In the genomic region with DNA sequence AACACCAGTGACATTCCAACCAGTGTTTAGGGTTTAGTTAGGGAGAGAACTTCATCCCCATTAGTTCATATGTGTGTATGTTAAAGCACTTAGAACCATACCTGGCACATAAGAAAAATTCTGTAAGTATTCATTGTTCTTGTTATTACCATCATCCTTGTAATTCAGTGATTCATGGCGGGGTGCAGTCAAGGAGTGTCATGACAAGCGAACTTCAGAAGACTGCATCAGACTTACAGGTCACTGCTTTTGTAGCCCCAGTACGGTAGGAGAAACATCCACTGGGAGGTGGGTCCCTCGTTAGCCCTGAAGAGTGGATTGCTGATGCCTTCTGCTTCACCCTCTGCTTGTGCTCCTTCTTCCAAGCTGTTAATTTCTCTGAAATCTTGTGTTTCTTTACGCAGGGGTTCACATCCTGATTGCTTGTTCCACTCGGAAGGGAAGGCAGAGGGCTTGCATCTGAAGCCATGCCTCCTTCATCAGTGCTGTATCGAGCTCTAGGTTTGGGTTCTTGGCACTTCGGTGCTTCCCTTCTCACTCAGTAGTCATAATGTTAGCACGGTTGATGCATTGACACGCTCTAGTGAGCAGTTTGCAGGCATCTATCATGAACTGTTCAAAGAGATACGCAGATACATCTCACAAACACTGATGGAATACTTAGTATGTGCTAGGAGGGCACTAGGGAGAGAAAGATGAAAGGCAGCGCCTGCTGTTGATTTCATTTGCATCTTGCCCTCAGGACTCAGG, we compare ENCODE assay signal across 16 cellular contexts.
DNase-seq lines count a peak whose midpoint lies in the region; ATAC-seq and TF ChIP-seq lines count a peak whose summit lies in the region.
"Had no signal": no experiment of that assay in that cellular context is flagged by ENCODE, and none has a peak within 500 bp of the region (broad histone marks: within the 10 kb centered on the region; RNA-seq: fewer than 3 reads in every experiment).

No MANE protein-coding gene starts in this region.

- TF ChIP-seq POLR2A in gastroesophageal sphincter (IDR thresholded peaks at IDR 0.05) (no peak), testis (IDR thresholded peaks at IDR 0.05) (no peak)

- H3K36me3 ChIP-seq in gastroesophageal sphincter: no peaks in the 10 kb centered on the region
- H3K36me3 ChIP-seq in testis (ENCODE audit: low read depth, missing control alignments): no peaks in the 10 kb centered on the region
- H3K36me3 ChIP-seq: BLaER1 had no signal

- TF ChIP-seq EP300 in gastroesophageal sphincter (IDR thresholded peaks at IDR 0.05): no peak

- TF ChIP-seq CTCF in brain (conservative IDR thresholded peaks at IDR 0.05) (no peak), gastroesophageal sphincter (IDR thresholded peaks at IDR 0.05) (no peak), testis (IDR thresholded peaks at IDR 0.05) (no peak)

- peak overlapping the region in 3 of 5 experiments; percentile 46 to 89 (median 77) for H3K27ac Mint-ChIP-seq in brain
- peak overlapping the region; percentile 2 for H3K27ac Mint-ChIP-seq in stimulated activated naive B cell treated with anti-CD40 and anti-IgM and Interleukin-4, amounts not matched to agents 10 μg/mL and 1 μg/mL and 100 μg/mL, for 72 hours
- H3K27ac Mint-ChIP-seq: GM23338 had no signal

- peaks cover 0 to 1% (median 0%) of the 10 kb centered on the region in 5 experiments for H3K9me3 Mint-ChIP-seq in brain
- peaks cover 0 to 1% of the 10 kb centered on the region in 2 donors for H3K9me3 Mint-ChIP-seq in stimulated activated naive B cell treated with anti-CD40 and anti-IgM and Interleukin-4, amounts not matched to agents 10 μg/mL and 1 μg/mL and 100 μg/mL, for 72 hours
- H3K9me3 Mint-ChIP-seq: GM23338 had no signal

- ATAC-seq in stimulated activated naive B cell treated with anti-CD40 and anti-IgM and Interleukin-4, amounts not matched to agents 10 μg/mL and 1 μg/mL and 100 μg/mL, for 72 hours (replicated peaks): no peak
- ATAC-seq in gastroesophageal sphincter (no peak), HG03432 (IDR thresholded peaks at IDR 0.05; ENCODE audit: unreplicated experiment) (no peak)
- ATAC-seq: GM23338, SK-N-SH treated with all-trans-retinoic acid at 6 μM for 48 hours had no signal

- DNase-seq in G401 (ENCODE audit: low spot score) (peak; percentile 53), left kidney (ENCODE audit: low read depth, low spot score) (peak; percentile 31), testis (no peak)
- DNase-seq in stimulated activated naive B cell treated with anti-CD40 and anti-IgM and Interleukin-4, amounts not matched to agents 10 μg/mL and 1 μg/mL and 100 μg/mL, for 72 hours: no peak
- DNase-seq: DMS153, MV-4-11, NCI-H1417 treated with DMSO at 0.1 percent for 48 hours, NCI-H2029, NCI-H524, Right ventricle myocardium superior had no signal

- no peak overlapping the region for H3K27ac ChIP-seq in gastroesophageal sphincter
- H3K27ac ChIP-seq in testis: no peak overlapping the region
- H3K27ac ChIP-seq: BLaER1 had no signal

- no peaks in the 10 kb centered on the region for H3K36me3 Mint-ChIP-seq in brain
- H3K36me3 Mint-ChIP-seq in stimulated activated naive B cell treated with anti-CD40 and anti-IgM and Interleukin-4, amounts not matched to agents 10 μg/mL and 1 μg/mL and 100 μg/mL, for 72 hours: no peaks in the 10 kb centered on the region

- H3K9me3 ChIP-seq in gastroesophageal sphincter (no peaks in the 10 kb centered on the region), testis (no peaks in the 10 kb centered on the region)
- H3K9me3 ChIP-seq: BLaER1 had no signal

- in situ Hi-C loops in G401 (cut with HindIII; ENCODE audit: low sequenced_read_pairs): no loop called here

- H3K4me3 Mint-ChIP-seq in brain: peak overlapping the region in 2 of 5 experiments; percentile 46 to 51
- H3K4me3 Mint-ChIP-seq in stimulated activated naive B cell treated with anti-CD40 and anti-IgM and Interleukin-4, amounts not matched to agents 10 μg/mL and 1 μg/mL and 100 μg/mL, for 72 hours: no peak overlapping the region
- H3K4me3 Mint-ChIP-seq: GM23338 had no signal

- H3K27me3 ChIP-seq in gastroesophageal sphincter (no peaks in the 10 kb centered on the region), testis (no peaks in the 10 kb centered on the region)
- H3K27me3 ChIP-seq: BLaER1 had no signal

- intact Hi-C loops in testis (cut with DNase I; ENCODE audit: low total_unique reads): no loop called here

- H3K4me1 ChIP-seq in gastroesophageal sphincter (no peaks in the 10 kb centered on the region), testis (no peaks in the 10 kb centered on the region)

- peaks cover 42% of the 10 kb centered on the region for H3K4me1 Mint-ChIP-seq in brain
- peaks cover 5 to 7% of the 10 kb centered on the region in 2 donors for H3K4me1 Mint-ChIP-seq in stimulated activated naive B cell treated with anti-CD40 and anti-IgM and Interleukin-4, amounts not matched to agents 10 μg/mL and 1 μg/mL and 100 μg/mL, for 72 hours

- WGBS in gastroesophageal sphincter (ENCODE audit: low coverage in 1 of 2), 2 donors: 91 to 93% methylated on average over 11 to 12 of the region's 12 CpGs
- WGBS in testis, 2 donors: 79 to 83% methylated on average over 12 of the region's 12 CpGs

- peaks cover 4% of the 10 kb centered on the region for H3K27me3 Mint-ChIP-seq in brain
- peaks cover 2 to 5% of the 10 kb centered on the region in 2 donors for H3K27me3 Mint-ChIP-seq in stimulated activated naive B cell treated with anti-CD40 and anti-IgM and Interleukin-4, amounts not matched to agents 10 μg/mL and 1 μg/mL and 100 μg/mL, for 72 hours

- H3K4me3 ChIP-seq in gastroesophageal sphincter: no peak overlapping the region
- H3K4me3 ChIP-seq in testis: no peak overlapping the region
- H3K4me3 ChIP-seq: BLaER1, GM23338 had no signal

Comparison
In these comparisons a context has a peak if more than half of its experiments do, and no peak if none do; other contexts are left out.
1. DNase-seq: peak in G401 (single experiment) and left kidney (single experiment); none in stimulated activated naive B cell treated with anti-CD40 and anti-IgM and Interleukin-4, amounts not matched to agents 10 μg/mL and 1 μg/mL and 100 μg/mL, for 72 hours (single experiment) and testis (single experiment).